32 cellular contexts compared by ENCODE assay signal in genomic region chr17:29914819-29915537, GRCh38. TPM values are rescaled to one million over a fixed set of nuclear protein-coding genes. Genes with fewer than 3 reads are reported as not detected.
DNase-seq lines count a peak whose midpoint lies in the region; ATAC-seq, FAIRE-seq and TF ChIP-seq lines count a peak whose summit lies in the region.
"Had no signal": no experiment of that assay in that cellular context is flagged by ENCODE, and none has a peak within 500 bp of the region (broad histone marks: within the 10 kb centered on the region; RNA-seq: fewer than 3 reads in every experiment).

No MANE protein-coding gene starts in this region.

- no peaks in the 10 kb centered on the region for H3K9me1 ChIP-seq in K562 (ENCODE audit: control insufficient read depth, insufficient read depth, low read length)

- 52% methylated on average over 2 of the region's 2 CpGs for WGBS in K562 (ENCODE audit: insufficient coverage, low coverage, missing lambda C conversion rate)

- FAIRE-seq in GM12892 (lab: Jason Lieb, UNC) (peak; percentile 17), K562 (lab: Jason Lieb, UNC) (no peak)
- FAIRE-seq: HTR-8/SVneo had no signal

- TF ChIP-seq CTCF in K562 (IDR thresholded peaks at IDR 0.05 in 2 of 3, conservative IDR thresholded peaks at IDR 0.05 in 1 of 3; ENCODE audit: insufficient read depth in 2 of 3, low read depth in 1 of 3, low read length in 3 of 3), result no peak
- TF ChIP-seq CTCF in coronary artery (IDR thresholded peaks at IDR 0.05), result no peak

- H3K27ac ChIP-seq in K562 (ENCODE audit: extremely low read depth, low read depth, low read length), result no peak overlapping the region
- H3K27ac ChIP-seq in coronary artery, result no peak overlapping the region
- H3K27ac ChIP-seq: brain microvascular endothelial cell, C4-2B, gastrocnemius medialis, psoas muscle, sigmoid colon, tibial nerve had no signal

- TF ChIP-seq POLR2A in GM12892 (IDR thresholded peaks at IDR 0.05; ENCODE audit: low read depth, low read length) (no peak), K562 (conservative IDR thresholded peaks at IDR 0.05) (no peak)

- no peak overlapping the region for H3K9ac ChIP-seq in K562 (ENCODE audit: insufficient read depth in 1 of 2, low read depth in 2 of 2, low read length in 2 of 2)

- no peaks in the 10 kb centered on the region for H4K20me1 ChIP-seq in K562 (replicated peaks; ENCODE audit: control insufficient read depth, insufficient read depth, low read length)

- DNase-seq in GM12892 (ENCODE audit: insufficient read length) (no peak), NCI-H1436 treated with DMSO at 0.1 percent for 48 hours (lab: John Stamatoyannopoulos, UW) (peak; percentile 27), K562 (ENCODE audit: extremely low read depth in 1 of 4, low spot score in 3 of 4) (no peak), superior temporal gyrus (ENCODE audit: extremely low spot score) (peak; percentile 43), coronary artery (ENCODE audit: low spot score) (no peak), SKM-1 treated with dmso at 0.1 percent for 144 hours (lab: John Stamatoyannopoulos, UW; ENCODE audit: unreplicated experiment) (no peak)
- no peak for DNase-seq in stimulated activated naive CD8-positive, alpha-beta T cell treated with anti-CD3 and anti-CD28 coated beads, Interleukin-15, Interleukin-2, amounts not matched to agents 100 U/mL and 50 U/mL, for 24 hours
- DNase-seq: activated CD4-positive, alpha-beta T cell treated with anti-CD3 and anti-CD28 coated beads for 36 hours; activated CD8-positive, alpha-beta T cell treated with anti-CD3 and anti-CD28 coated beads, Interleukin-2, amount 10 ng/mL, durations not matched to agents 7 days and 5 days; amygdala; brain microvascular endothelial cell; Caco-2; gastrocnemius medialis; KBM-7; left colon; MG63; mucosa of descending colon; natural killer cell; NCI-H146; NCI-H2107; NCI-H524; occipital lobe; PC-3; psoas muscle; Right ventricle myocardium superior; sigmoid colon; stimulated activated CD4-positive, alpha-beta T cell treated with anti-CD3 and anti-CD28 coated beads, Interleukin-12 subunit alpha, Interleukin-12 subunit beta, amount 100 ng/mL, for 4 hours; stimulated activated CD4-positive, alpha-beta T cell treated with anti-CD3 and anti-CD28 coated beads, Interleukin-2, amount 100 ng/mL, for 48 hours; SW 1271 had no signal

- TF ChIP-seq RAD21 in K562 (CRISPR knock-in tag; conservative IDR thresholded peaks at IDR 0.05 in 1 of 2, IDR thresholded peaks at IDR 0.05 in 1 of 2), result no peak

- H3K36me3 ChIP-seq in K562 (ENCODE audit: control insufficient read depth, insufficient read depth, low read length), result no peaks in the 10 kb centered on the region
- H3K36me3 ChIP-seq: brain microvascular endothelial cell, gastrocnemius medialis, MG63, sigmoid colon, tibial nerve had no signal

- no peaks in the 10 kb centered on the region for H3K4me1 ChIP-seq in K562 (replicated peaks in 1 of 2; ENCODE audit: control insufficient read depth in 2 of 2, insufficient read depth in 2 of 2, low read length in 2 of 2)

- no peak overlapping the region for H3K4me2 ChIP-seq in K562 (ENCODE audit: insufficient read depth, low read length)

- CTCF ChIA-PET in K562 (lab: Yijun Ruan, JAX; ENCODE audit: low intra/inter-chr PET ratio), result no interaction called here

- POLR2A ChIA-PET in K562 (lab: Yijun Ruan, JAX), result no interaction called here

- H3K27me3 ChIP-seq in K562 (ENCODE audit: control insufficient read depth in 2 of 2, insufficient read depth in 2 of 2, low read length in 2 of 2), result no peaks in the 10 kb centered on the region
- H3K27me3 ChIP-seq: brain microvascular endothelial cell, gastrocnemius medialis, MG63, sigmoid colon, tibial nerve had no signal

- no peak for TF ChIP-seq EP300 in K562 (IDR thresholded peaks at IDR 0.05; ENCODE audit: low read length)

- H2AFZ ChIP-seq in K562 (ENCODE audit: low read depth, low read length), result no peak overlapping the region

- no peaks in the 10 kb centered on the region for H3K79me2 ChIP-seq in K562 (ENCODE audit: control insufficient read depth, insufficient read depth, low read length)

- no peak for ATAC-seq in K562
- no peak for ATAC-seq in stimulated activated naive CD8-positive, alpha-beta T cell treated with anti-CD3 and anti-CD28 coated beads, Interleukin-15, Interleukin-2, amounts not matched to agents 100 U/mL and 50 U/mL, for 24 hours
- ATAC-seq: activated CD4-positive, alpha-beta T cell treated with anti-CD3 and anti-CD28 coated beads for 36 hours; activated CD8-positive, alpha-beta T cell treated with anti-CD3 and anti-CD28 coated beads, Interleukin-2, amount 10 ng/mL, durations not matched to agents 7 days and 5 days; gastrocnemius medialis; left colon; mucosa of descending colon; natural killer cell; PC-3 had no signal

- H3K9me3 ChIP-seq in K562 (replicated peaks; ENCODE audit: control insufficient read depth, insufficient read depth, low read depth, low read length), result no peaks in the 10 kb centered on the region
- H3K9me3 ChIP-seq: Caco-2, gastrocnemius medialis, MG63, mucosa of descending colon, psoas muscle, sigmoid colon, tibial nerve had no signal

- in situ Hi-C loops in K562 (cut with MboI), result loop anchor here (5.0 kb wide), 1 partner anchor 53 kb away; no protein-coding TSS in a partner anchor

- no peak overlapping the region for H3K4me3 ChIP-seq in K562
- H3K4me3 ChIP-seq in coronary artery, result no peak overlapping the region
- H3K4me3 ChIP-seq: gastrocnemius medialis, MG63, mucosa of descending colon, psoas muscle, sigmoid colon, tibial nerve had no signal

- intact Hi-C loops in K562 (cut with micrococcal nuclease), result no loop called here

- BruUV-seq in K562 (replicated peaks; lab: Mats Ljungman, UMichigan), result no TSS peak

RNA-seq across cellular contexts. Expression of gene SSH2, which starts 15.1 kb away (rescaled TPM):
- 26.7 TPM for polyA plus RNA-seq in GM12892 (2012; ENCODE audit: missing spikeins)
- total RNA-seq in K562 (2011; cell fraction: chromatin; rRNA removed; ENCODE audit: low replicate concordance), result 26.8 and 53.5 TPM in 2 replicates
- total RNA-seq in K562 (2011; cell fraction: nucleolus; rRNA removed), result 14.3 and 17.4 TPM in 2 replicates
- 40.3 and 94.6 TPM in 2 replicates for total RNA-seq in K562 (2011; cell fraction: nucleoplasm; rRNA removed)
- 5.2 and 6.8 TPM in 2 replicates for total RNA-seq in K562 (2014; rRNA removed)
- total RNA-seq in K562 (2014; rRNA removed; fragmentation: Illumina TruSeq; extraction: Trizol), result 6.9 and 7.7 TPM in 2 replicates
- total RNA-seq in K562 (2015; rRNA removed; fragmentation: Illumina TruSeq; extraction: Trizol), result 12.1 and 12.2 TPM in 2 replicates
- total RNA-seq in K562 (2021), result 13.6 and 16.1 TPM in 2 replicates
- polyA plus RNA-seq in K562 (2011; rRNA removed), result 6.7 and 13.2 TPM in 2 replicates
- 9.3 and 14.7 TPM in 2 replicates for polyA plus RNA-seq in K562 (2011; cell fraction: cytosol; rRNA removed)
- 8.4 and 11.6 TPM in 2 replicates for polyA plus RNA-seq in K562 (2011; cell fraction: nucleus; rRNA removed)
- polyA plus RNA-seq in K562 (2012), result 16.6 and 20.6 TPM in 2 replicates
- polyA plus RNA-seq in K562 (2014; fragmentation: Illumina TruSeq; extraction: Trizol), result 14.3 and 15.6 TPM in 2 replicates
- polyA plus RNA-seq in K562 (2014; fragmentation: Nextera tagmentation; extraction: Ambion mirVana), result 1 to 10 TPM; 3.9 to 6.2 TPM
- 10.2 and 13.0 TPM in 2 replicates for polyA plus RNA-seq in K562 (2014; rRNA removed)
- polyA minus RNA-seq in K562 (2011; rRNA and poly(A)+ RNA removed), result 17.0 and 30.7 TPM in 2 replicates
- polyA minus RNA-seq in K562 (2011; cell fraction: cytosol; rRNA and poly(A)+ RNA removed), result 5.9 and 15.7 TPM in 2 replicates
- 10.5 and 11.6 TPM in 2 replicates for polyA minus RNA-seq in K562 (2011; cell fraction: nucleus; rRNA and poly(A)+ RNA removed)

RNA-seq across cellular contexts. Expression of gene EFCAB5, which starts 26.5 kb away (rescaled TPM):
- polyA plus RNA-seq in GM12892 (2012; ENCODE audit: missing spikeins), result 0.45 TPM
- total RNA-seq in K562 (2011; cell fraction: chromatin; rRNA removed; ENCODE audit: low replicate concordance), result not detected in 2 replicates
- not detected in 2 replicates for total RNA-seq in K562 (2011; cell fraction: nucleolus; rRNA removed)
- total RNA-seq in K562 (2011; cell fraction: nucleoplasm; rRNA removed), result not detected in 2 replicates
- total RNA-seq in K562 (2014; rRNA removed), result not detected in 2 replicates
- total RNA-seq in K562 (2014; rRNA removed; fragmentation: Illumina TruSeq; extraction: Trizol), result not detected in 2 replicates
- not detected in 2 replicates for total RNA-seq in K562 (2015; rRNA removed; fragmentation: Illumina TruSeq; extraction: Trizol)
- not detected in 2 replicates for total RNA-seq in K562 (2021)
- not detected in 2 replicates for polyA plus RNA-seq in K562 (2011; rRNA removed)
- 0.03 TPM in 1 of 2 replicates, not detected in the other for polyA plus RNA-seq in K562 (2011; cell fraction: cytosol; rRNA removed)
- not detected in 2 replicates for polyA plus RNA-seq in K562 (2011; cell fraction: nucleus; rRNA removed)
- polyA plus RNA-seq in K562 (2012), result 0.10 TPM in 1 of 2 replicates, not detected in the other
- 0.03 TPM in 1 of 2 replicates, not detected in the other for polyA plus RNA-seq in K562 (2014; fragmentation: Illumina TruSeq; extraction: Trizol)
- polyA plus RNA-seq in K562 (2014; fragmentation: Nextera tagmentation; extraction: Ambion mirVana), result under 1 TPM; 0.06 to 0.11 TPM
- 0.04 TPM in 1 of 2 replicates, not detected in the other for polyA plus RNA-seq in K562 (2014; rRNA removed)
- polyA minus RNA-seq in K562 (2011; rRNA and poly(A)+ RNA removed), result not detected in 2 replicates
- polyA minus RNA-seq in K562 (2011; cell fraction: cytosol; rRNA and poly(A)+ RNA removed), result not detected in 2 replicates
- not detected in 2 replicates for polyA minus RNA-seq in K562 (2011; cell fraction: nucleus; rRNA and poly(A)+ RNA removed)
- total RNA-seq: Right ventricle myocardium superior had no signal

Comparison
In these comparisons a context has a peak if more than half of its experiments do, and no peak if none do; other contexts are left out.
1. DNase-seq: peak in NCI-H1436 treated with DMSO at 0.1 percent for 48 hours (single experiment) and superior temporal gyrus (single experiment); none in GM12892 (single experiment), K562 (0 of 4), stimulated activated naive CD8-positive, alpha-beta T cell treated with anti-CD3 and anti-CD28 coated beads, Interleukin-15, Interleukin-2, amounts not matched to agents 100 U/mL and 50 U/mL, for 24 hours (single experiment), coronary artery (single experiment) and SKM-1 treated with dmso at 0.1 percent for 144 hours (single experiment).